28 cellular contexts compared by ENCODE assay signal in genomic region chr19:23560051-23560450, GRCh38.
"Had no signal": no experiment of that assay in that cellular context is flagged by ENCODE, and none has a peak within 500 bp of the region (broad histone marks: within the 10 kb centered on the region; RNA-seq: fewer than 3 reads in every experiment).

No MANE protein-coding gene starts in this region.

- ATAC-seq: stimulated activated effector memory CD8-positive, alpha-beta T cell treated with anti-CD3 and anti-CD28 coated beads, Interleukin-12 subunit alpha, Interleukin-12 subunit beta, amount 100 ng/mL, for 72 hours; stimulated activated memory B cell treated with anti-CD40 and anti-IgM and Interleukin-4, amounts not matched to agents 10 μg/mL and 1 μg/mL and 100 μg/mL, for 72 hours; stimulated activated naive B cell treated with anti-CD40 and anti-IgM and Interleukin-4, amounts not matched to agents 10 μg/mL and 1 μg/mL and 100 μg/mL, for 72 hours; stimulated activated naive CD8-positive, alpha-beta T cell treated with anti-CD3 and anti-CD28 coated beads, Interleukin-15, amount 100 ng/mL, for 72 hours; stimulated activated naive CD8-positive, alpha-beta T cell treated with anti-CD3 and anti-CD28 coated beads, Interleukin-15, Interleukin-2, amounts not matched to agents 100 U/mL and 50 U/mL, for 24 hours; upper lobe of right lung had no signal

- H3K4me1 ChIP-seq: stomach, suprapubic skin, testis, thyroid gland, tibial artery, tibial nerve, transverse colon, upper lobe of left lung, upper lobe of right lung, uterus, vagina had no signal

- H3K36me3 Mint-ChIP-seq: stimulated activated effector memory CD8-positive, alpha-beta T cell treated with anti-CD3 and anti-CD28 coated beads, Interleukin-12 subunit alpha, Interleukin-12 subunit beta, amount 100 ng/mL, for 72 hours; stimulated activated memory B cell treated with anti-CD40 and anti-IgM and Interleukin-4, amounts not matched to agents 10 μg/mL and 1 μg/mL and 100 μg/mL, for 72 hours; type B pancreatic cell had no signal

- DNase-seq: stimulated activated CD4-positive, alpha-beta T cell treated with anti-CD3 and anti-CD28 coated beads, Interleukin-2, amount 100 ng/mL, for 48 hours; stimulated activated CD4-positive, alpha-beta T cell treated with anti-CD3 and anti-CD28 coated beads, Interleukin-4, amount 100 ng/mL, for 1 hour; stimulated activated CD4-positive, alpha-beta T cell treated with anti-CD3 and anti-CD28 coated beads, Interleukin-4, amount 100 ng/mL, for 24 hours; stimulated activated CD4-positive, alpha-beta T cell treated with anti-CD3 and anti-CD28 coated beads, Interleukin-4, amount 100 ng/mL, for 4 hours; stimulated activated CD8-positive, alpha-beta memory T cell treated with anti-CD3 and anti-CD28 coated beads, Interleukin-4, amount 100 ng/mL, for 48 hours; stimulated activated naive B cell treated with anti-CD40 and anti-IgM and Interleukin-4, amounts not matched to agents 10 μg/mL and 1 μg/mL and 100 μg/mL, for 72 hours; stimulated activated naive CD4-positive, alpha-beta T cell; stimulated activated naive CD4-positive, alpha-beta T cell treated with Interleukin-2 at 50 U/mL for 16 hours; stimulated activated naive CD8-positive, alpha-beta T cell treated with anti-CD3 and anti-CD28 coated beads, Interleukin-15, amount 100 ng/mL, for 72 hours; stimulated activated naive CD8-positive, alpha-beta T cell treated with anti-CD3 and anti-CD28 coated beads, Interleukin-15, Interleukin-2, amounts not matched to agents 100 U/mL and 50 U/mL, for 24 hours; stomach; substantia nigra; testis; thyroid gland; tibial artery; transverse colon; upper lobe of left lung; upper lobe of right lung; uterus had no signal

- H3K36me3 ChIP-seq: stomach, suprapubic skin, thoracic aorta, thyroid gland, tibial artery, tibial nerve, transverse colon, upper lobe of left lung, upper lobe of right lung, uterus, vagina had no signal

- H3K4me3 ChIP-seq: stomach, suprapubic skin, testis, thoracic aorta, thyroid gland, tibial artery, tibial nerve, transverse colon, upper lobe of left lung, upper lobe of right lung, uterus, vagina had no signal

- H3K4me3 Mint-ChIP-seq: stimulated activated effector memory CD8-positive, alpha-beta T cell treated with anti-CD3 and anti-CD28 coated beads, Interleukin-12 subunit alpha, Interleukin-12 subunit beta, amount 100 ng/mL, for 72 hours; stimulated activated memory B cell treated with anti-CD40 and anti-IgM and Interleukin-4, amounts not matched to agents 10 μg/mL and 1 μg/mL and 100 μg/mL, for 72 hours; stimulated activated naive B cell treated with anti-CD40 and anti-IgM and Interleukin-4, amounts not matched to agents 10 μg/mL and 1 μg/mL and 100 μg/mL, for 72 hours; stimulated activated naive CD8-positive, alpha-beta T cell treated with anti-CD3 and anti-CD28 coated beads, Interleukin-15, amount 100 ng/mL, for 72 hours; stimulated activated naive CD8-positive, alpha-beta T cell treated with anti-CD3 and anti-CD28 coated beads, Interleukin-15, Interleukin-2, amounts not matched to agents 100 ng/mL and 50 ng/mL, for 24 hours; type B pancreatic cell had no signal

- H3K27ac ChIP-seq: stomach, suprapubic skin, testis, thoracic aorta, thyroid gland, tibial artery, tibial nerve, transverse colon, upper lobe of left lung, upper lobe of right lung, uterus, vagina had no signal

- FAIRE-seq: urothelium cell line had no signal

- H3K9me3 ChIP-seq: suprapubic skin, testis, thoracic aorta, thyroid gland, tibial artery, transverse colon, upper lobe of right lung, uterus, vagina had no signal

- H3K27me3 Mint-ChIP-seq: stimulated activated memory B cell treated with anti-CD40 and anti-IgM and Interleukin-4, amounts not matched to agents 10 μg/mL and 1 μg/mL and 100 μg/mL, for 72 hours; stimulated activated naive B cell treated with anti-CD40 and anti-IgM and Interleukin-4, amounts not matched to agents 10 μg/mL and 1 μg/mL and 100 μg/mL, for 72 hours; stimulated activated naive CD8-positive, alpha-beta T cell treated with anti-CD3 and anti-CD28 coated beads, Interleukin-15, amount 100 ng/mL, for 72 hours; stimulated activated naive CD8-positive, alpha-beta T cell treated with anti-CD3 and anti-CD28 coated beads, Interleukin-15, Interleukin-2, amounts not matched to agents 100 ng/mL and 50 ng/mL, for 24 hours; type B pancreatic cell had no signal

- H3K4me1 Mint-ChIP-seq: stimulated activated effector memory CD8-positive, alpha-beta T cell treated with anti-CD3 and anti-CD28 coated beads, Interleukin-12 subunit alpha, Interleukin-12 subunit beta, amount 100 ng/mL, for 72 hours; stimulated activated memory B cell treated with anti-CD40 and anti-IgM and Interleukin-4, amounts not matched to agents 10 μg/mL and 1 μg/mL and 100 μg/mL, for 72 hours; stimulated activated naive B cell treated with anti-CD40 and anti-IgM and Interleukin-4, amounts not matched to agents 10 μg/mL and 1 μg/mL and 100 μg/mL, for 72 hours; stimulated activated naive CD8-positive, alpha-beta T cell treated with anti-CD3 and anti-CD28 coated beads, Interleukin-15, amount 100 ng/mL, for 72 hours had no signal

- H3K27ac Mint-ChIP-seq: stimulated activated effector memory CD8-positive, alpha-beta T cell treated with anti-CD3 and anti-CD28 coated beads, Interleukin-12 subunit alpha, Interleukin-12 subunit beta, amount 100 ng/mL, for 72 hours; stimulated activated memory B cell treated with anti-CD40 and anti-IgM and Interleukin-4, amounts not matched to agents 10 μg/mL and 1 μg/mL and 100 μg/mL, for 72 hours; stimulated activated naive B cell treated with anti-CD40 and anti-IgM and Interleukin-4, amounts not matched to agents 10 μg/mL and 1 μg/mL and 100 μg/mL, for 72 hours; stimulated activated naive CD8-positive, alpha-beta T cell treated with anti-CD3 and anti-CD28 coated beads, Interleukin-15, amount 100 ng/mL, for 72 hours; stimulated activated naive CD8-positive, alpha-beta T cell treated with anti-CD3 and anti-CD28 coated beads, Interleukin-15, Interleukin-2, amounts not matched to agents 100 ng/mL and 50 ng/mL, for 24 hours; type B pancreatic cell had no signal

- H3K27me3 ChIP-seq: stomach, suprapubic skin, testis, thyroid gland, tibial artery, tibial nerve, transverse colon, upper lobe of left lung, upper lobe of right lung, uterus, vagina had no signal
